In the genomic region with DNA sequence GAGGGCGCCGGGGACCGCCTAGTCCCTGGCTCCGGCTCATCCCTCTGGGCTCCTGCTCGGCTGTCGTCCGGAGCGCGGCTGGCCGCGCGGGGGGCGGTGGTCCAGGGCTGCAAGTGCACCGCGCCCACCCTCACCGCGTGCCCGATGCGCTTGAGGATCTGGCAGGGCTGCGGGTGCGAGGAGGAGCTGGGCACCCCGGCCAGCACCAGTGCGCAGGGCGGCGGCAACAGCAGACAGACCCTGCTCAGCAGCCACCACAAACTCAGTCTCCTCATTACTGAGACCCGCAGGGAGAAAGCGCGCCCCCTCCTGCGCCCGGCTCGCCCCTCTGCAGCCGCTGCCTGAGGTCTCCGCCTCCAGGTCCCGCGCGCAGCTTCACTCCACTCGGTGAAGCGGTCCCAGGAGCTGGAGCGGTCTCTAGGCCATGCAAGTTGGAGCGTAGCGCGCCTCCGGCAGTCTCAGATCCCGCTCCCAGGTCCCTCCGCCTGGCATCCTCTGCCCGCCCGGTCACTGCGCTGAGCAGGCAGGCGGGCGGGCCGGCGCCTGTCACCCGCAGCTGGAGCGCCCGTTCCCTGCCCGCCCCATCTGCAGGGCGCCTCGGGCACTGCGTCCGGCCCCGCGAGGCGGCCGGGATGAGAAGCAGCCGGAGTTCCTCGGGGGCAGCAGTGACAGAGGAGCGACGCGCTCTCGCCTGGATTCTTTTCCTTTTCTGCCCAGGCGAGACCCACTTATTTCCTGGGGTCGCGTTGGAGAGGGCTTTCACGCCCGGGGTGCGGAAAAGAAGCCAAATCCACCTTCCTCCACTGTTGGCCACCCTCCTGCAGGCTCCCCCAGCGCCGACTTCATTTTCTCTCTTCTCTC, we compare ENCODE assay signal across 1 cellular context.
TF ChIP-seq lines count a peak whose summit lies in the region.

No MANE protein-coding gene starts in this region.

TF ChIP-seq in A549, 52 proteins besides CTCF, POLR2A, EP300 and RAD21 (continued from another document):
- TF ChIP-seq, protein P1, sequence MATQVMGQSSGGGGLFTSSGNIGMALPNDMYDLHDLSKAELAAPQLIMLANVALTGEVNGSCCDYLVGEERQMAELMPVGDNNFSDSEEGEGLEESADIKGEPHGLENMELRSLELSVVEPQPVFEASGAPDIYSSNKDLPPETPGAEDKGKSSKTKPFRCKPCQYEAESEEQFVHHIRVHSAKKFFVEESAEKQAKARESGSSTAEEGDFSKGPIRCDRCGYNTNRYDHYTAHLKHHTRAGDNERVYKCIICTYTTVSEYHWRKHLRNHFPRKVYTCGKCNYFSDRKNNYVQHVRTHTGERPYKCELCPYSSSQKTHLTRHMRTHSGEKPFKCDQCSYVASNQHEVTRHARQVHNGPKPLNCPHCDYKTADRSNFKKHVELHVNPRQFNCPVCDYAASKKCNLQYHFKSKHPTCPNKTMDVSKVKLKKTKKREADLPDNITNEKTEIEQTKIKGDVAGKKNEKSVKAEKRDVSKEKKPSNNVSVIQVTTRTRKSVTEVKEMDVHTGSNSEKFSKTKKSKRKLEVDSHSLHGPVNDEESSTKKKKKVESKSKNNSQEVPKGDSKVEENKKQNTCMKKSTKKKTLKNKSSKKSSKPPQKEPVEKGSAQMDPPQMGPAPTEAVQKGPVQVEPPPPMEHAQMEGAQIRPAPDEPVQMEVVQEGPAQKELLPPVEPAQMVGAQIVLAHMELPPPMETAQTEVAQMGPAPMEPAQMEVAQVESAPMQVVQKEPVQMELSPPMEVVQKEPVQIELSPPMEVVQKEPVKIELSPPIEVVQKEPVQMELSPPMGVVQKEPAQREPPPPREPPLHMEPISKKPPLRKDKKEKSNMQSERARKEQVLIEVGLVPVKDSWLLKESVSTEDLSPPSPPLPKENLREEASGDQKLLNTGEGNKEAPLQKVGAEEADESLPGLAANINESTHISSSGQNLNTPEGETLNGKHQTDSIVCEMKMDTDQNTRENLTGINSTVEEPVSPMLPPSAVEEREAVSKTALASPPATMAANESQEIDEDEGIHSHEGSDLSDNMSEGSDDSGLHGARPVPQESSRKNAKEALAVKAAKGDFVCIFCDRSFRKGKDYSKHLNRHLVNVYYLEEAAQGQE (IDR thresholded peaks at IDR 0.05): no peak
